In the genomic region with DNA sequence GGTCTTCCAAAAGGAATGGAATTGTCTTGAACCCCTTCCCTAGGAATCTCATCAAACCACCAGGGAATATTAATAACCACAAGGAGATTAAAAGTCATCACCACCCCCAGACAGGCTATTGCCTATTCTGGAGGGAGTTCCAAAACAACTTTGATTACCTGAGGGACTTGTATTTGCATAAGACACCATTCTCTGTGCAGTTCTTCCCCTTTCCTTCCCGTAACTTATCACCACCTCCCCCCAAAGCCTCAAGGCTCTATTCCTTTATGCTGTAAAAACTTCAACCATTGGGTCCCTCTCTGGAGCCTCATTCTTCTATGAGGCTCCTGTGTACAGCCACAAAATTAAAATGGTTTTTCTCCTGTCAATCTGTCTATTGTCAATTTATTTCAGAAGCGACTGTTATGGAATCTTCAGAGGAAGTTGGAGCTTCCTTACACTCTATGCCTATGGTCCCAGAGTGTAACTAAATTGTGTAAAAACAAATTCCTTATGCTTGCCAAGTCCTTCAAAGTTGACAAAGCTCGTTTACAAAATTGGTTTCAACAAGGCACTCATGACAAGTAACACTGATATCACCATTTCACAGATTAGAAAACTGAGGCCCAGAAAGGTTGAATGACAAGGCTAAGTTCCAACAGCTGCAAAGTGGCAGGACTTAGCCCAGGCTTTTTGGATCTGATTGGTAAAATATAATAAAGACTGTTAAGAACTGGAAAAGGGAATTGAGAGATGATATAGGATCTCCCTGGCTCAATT, we compare ENCODE assay signal across 1 cellular context.
TF ChIP-seq lines count a peak whose summit lies in the region.

No MANE protein-coding gene starts in this region.

TF ChIP-seq in K562, 482 proteins besides CTCF, POLR2A, EP300 and RAD21 (continued from another document):
- TF ChIP-seq, protein P1, sequence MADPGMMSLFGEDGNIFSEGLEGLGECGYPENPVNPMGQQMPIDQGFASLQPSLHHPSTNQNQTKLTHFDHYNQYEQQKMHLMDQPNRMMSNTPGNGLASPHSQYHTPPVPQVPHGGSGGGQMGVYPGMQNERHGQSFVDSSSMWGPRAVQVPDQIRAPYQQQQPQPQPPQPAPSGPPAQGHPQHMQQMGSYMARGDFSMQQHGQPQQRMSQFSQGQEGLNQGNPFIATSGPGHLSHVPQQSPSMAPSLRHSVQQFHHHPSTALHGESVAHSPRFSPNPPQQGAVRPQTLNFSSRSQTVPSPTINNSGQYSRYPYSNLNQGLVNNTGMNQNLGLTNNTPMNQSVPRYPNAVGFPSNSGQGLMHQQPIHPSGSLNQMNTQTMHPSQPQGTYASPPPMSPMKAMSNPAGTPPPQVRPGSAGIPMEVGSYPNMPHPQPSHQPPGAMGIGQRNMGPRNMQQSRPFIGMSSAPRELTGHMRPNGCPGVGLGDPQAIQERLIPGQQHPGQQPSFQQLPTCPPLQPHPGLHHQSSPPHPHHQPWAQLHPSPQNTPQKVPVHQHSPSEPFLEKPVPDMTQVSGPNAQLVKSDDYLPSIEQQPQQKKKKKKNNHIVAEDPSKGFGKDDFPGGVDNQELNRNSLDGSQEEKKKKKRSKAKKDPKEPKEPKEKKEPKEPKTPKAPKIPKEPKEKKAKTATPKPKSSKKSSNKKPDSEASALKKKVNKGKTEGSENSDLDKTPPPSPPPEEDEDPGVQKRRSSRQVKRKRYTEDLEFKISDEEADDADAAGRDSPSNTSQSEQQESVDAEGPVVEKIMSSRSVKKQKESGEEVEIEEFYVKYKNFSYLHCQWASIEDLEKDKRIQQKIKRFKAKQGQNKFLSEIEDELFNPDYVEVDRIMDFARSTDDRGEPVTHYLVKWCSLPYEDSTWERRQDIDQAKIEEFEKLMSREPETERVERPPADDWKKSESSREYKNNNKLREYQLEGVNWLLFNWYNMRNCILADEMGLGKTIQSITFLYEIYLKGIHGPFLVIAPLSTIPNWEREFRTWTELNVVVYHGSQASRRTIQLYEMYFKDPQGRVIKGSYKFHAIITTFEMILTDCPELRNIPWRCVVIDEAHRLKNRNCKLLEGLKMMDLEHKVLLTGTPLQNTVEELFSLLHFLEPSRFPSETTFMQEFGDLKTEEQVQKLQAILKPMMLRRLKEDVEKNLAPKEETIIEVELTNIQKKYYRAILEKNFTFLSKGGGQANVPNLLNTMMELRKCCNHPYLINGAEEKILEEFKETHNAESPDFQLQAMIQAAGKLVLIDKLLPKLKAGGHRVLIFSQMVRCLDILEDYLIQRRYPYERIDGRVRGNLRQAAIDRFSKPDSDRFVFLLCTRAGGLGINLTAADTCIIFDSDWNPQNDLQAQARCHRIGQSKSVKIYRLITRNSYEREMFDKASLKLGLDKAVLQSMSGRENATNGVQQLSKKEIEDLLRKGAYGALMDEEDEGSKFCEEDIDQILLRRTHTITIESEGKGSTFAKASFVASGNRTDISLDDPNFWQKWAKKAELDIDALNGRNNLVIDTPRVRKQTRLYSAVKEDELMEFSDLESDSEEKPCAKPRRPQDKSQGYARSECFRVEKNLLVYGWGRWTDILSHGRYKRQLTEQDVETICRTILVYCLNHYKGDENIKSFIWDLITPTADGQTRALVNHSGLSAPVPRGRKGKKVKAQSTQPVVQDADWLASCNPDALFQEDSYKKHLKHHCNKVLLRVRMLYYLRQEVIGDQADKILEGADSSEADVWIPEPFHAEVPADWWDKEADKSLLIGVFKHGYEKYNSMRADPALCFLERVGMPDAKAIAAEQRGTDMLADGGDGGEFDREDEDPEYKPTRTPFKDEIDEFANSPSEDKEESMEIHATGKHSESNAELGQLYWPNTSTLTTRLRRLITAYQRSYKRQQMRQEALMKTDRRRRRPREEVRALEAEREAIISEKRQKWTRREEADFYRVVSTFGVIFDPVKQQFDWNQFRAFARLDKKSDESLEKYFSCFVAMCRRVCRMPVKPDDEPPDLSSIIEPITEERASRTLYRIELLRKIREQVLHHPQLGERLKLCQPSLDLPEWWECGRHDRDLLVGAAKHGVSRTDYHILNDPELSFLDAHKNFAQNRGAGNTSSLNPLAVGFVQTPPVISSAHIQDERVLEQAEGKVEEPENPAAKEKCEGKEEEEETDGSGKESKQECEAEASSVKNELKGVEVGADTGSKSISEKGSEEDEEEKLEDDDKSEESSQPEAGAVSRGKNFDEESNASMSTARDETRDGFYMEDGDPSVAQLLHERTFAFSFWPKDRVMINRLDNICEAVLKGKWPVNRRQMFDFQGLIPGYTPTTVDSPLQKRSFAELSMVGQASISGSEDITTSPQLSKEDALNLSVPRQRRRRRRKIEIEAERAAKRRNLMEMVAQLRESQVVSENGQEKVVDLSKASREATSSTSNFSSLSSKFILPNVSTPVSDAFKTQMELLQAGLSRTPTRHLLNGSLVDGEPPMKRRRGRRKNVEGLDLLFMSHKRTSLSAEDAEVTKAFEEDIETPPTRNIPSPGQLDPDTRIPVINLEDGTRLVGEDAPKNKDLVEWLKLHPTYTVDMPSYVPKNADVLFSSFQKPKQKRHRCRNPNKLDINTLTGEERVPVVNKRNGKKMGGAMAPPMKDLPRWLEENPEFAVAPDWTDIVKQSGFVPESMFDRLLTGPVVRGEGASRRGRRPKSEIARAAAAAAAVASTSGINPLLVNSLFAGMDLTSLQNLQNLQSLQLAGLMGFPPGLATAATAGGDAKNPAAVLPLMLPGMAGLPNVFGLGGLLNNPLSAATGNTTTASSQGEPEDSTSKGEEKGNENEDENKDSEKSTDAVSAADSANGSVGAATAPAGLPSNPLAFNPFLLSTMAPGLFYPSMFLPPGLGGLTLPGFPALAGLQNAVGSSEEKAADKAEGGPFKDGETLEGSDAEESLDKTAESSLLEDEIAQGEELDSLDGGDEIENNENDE (IDR thresholded peaks at IDR 0.05; ENCODE audit: low read depth, low read length): no peak
- TF ChIP-seq, protein P2, sequence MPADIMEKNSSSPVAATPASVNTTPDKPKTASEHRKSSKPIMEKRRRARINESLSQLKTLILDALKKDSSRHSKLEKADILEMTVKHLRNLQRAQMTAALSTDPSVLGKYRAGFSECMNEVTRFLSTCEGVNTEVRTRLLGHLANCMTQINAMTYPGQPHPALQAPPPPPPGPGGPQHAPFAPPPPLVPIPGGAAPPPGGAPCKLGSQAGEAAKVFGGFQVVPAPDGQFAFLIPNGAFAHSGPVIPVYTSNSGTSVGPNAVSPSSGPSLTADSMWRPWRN (IDR thresholded peaks at IDR 0.05; ENCODE audit: low read depth): 0 out of 2 replicates have a peak, but pooled peaks have one; percentile 23
- TF ChIP-seq ZNF174 (CRISPR knock-in tag; IDR thresholded peaks at IDR 0.05) (no peak), ADNP (tag; IDR thresholded peaks at IDR 0.05) (peak; percentile 87), KLF1 (tag; IDR thresholded peaks at IDR 0.05) (no peak), NFIC (IDR thresholded peaks at IDR 0.05) (peak; percentile 77), CBX3 (IDR thresholded peaks at IDR 0.05; ENCODE audit: borderline replicate concordance in 1 of 2, low read length in 2 of 2) (peak in 1 of 2 experiments; percentile 43; a peak in 1 of 3 replicates), KDM1A (IDR thresholded peaks at IDR 0.05) (peak; percentile 75 to 89), RBM25 (IDR thresholded peaks at IDR 0.05; ENCODE audit: low read depth, low read length, severe bottlenecking) (peak; percentile 99), SMARCA5 (IDR thresholded peaks at IDR 0.05) (peak; percentile 69; the same call in 1 of the 2 replicates), BCOR (IDR thresholded peaks at IDR 0.05) (peak; percentile 98), ESRRA (IDR thresholded peaks at IDR 0.05; ENCODE audit: borderline replicate concordance, low read depth) (peak; percentile 88), TEAD2 (tag; IDR thresholded peaks at IDR 0.05) (0 out of 2 replicates have a peak, but pooled peaks have one; percentile 2), RCOR1 (IDR thresholded peaks at IDR 0.05; ENCODE audit: borderline replicate concordance in 1 of 2, low read depth in 2 of 2, low read length in 2 of 2) (peak in 1 of 2 experiments; percentile 73; a peak in 2 of 4 replicates), HDAC2 (IDR thresholded peaks at IDR 0.05) (peak; percentile 87), CHD4 (IDR thresholded peaks at IDR 0.05; ENCODE audit: insufficient read depth, insufficient replicate concordance, low read depth, low read length, poor library complexity, severe bottlenecking) (peak; percentile 92)
- TF ChIP-seq, protein P3, sequence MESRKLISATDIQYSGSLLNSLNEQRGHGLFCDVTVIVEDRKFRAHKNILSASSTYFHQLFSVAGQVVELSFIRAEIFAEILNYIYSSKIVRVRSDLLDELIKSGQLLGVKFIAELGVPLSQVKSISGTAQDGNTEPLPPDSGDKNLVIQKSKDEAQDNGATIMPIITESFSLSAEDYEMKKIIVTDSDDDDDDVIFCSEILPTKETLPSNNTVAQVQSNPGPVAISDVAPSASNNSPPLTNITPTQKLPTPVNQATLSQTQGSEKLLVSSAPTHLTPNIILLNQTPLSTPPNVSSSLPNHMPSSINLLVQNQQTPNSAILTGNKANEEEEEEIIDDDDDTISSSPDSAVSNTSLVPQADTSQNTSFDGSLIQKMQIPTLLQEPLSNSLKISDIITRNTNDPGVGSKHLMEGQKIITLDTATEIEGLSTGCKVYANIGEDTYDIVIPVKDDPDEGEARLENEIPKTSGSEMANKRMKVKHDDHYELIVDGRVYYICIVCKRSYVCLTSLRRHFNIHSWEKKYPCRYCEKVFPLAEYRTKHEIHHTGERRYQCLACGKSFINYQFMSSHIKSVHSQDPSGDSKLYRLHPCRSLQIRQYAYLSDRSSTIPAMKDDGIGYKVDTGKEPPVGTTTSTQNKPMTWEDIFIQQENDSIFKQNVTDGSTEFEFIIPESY (CRISPR knock-in tag; IDR thresholded peaks at IDR 0.05): no peak
- TF ChIP-seq, protein P4, sequence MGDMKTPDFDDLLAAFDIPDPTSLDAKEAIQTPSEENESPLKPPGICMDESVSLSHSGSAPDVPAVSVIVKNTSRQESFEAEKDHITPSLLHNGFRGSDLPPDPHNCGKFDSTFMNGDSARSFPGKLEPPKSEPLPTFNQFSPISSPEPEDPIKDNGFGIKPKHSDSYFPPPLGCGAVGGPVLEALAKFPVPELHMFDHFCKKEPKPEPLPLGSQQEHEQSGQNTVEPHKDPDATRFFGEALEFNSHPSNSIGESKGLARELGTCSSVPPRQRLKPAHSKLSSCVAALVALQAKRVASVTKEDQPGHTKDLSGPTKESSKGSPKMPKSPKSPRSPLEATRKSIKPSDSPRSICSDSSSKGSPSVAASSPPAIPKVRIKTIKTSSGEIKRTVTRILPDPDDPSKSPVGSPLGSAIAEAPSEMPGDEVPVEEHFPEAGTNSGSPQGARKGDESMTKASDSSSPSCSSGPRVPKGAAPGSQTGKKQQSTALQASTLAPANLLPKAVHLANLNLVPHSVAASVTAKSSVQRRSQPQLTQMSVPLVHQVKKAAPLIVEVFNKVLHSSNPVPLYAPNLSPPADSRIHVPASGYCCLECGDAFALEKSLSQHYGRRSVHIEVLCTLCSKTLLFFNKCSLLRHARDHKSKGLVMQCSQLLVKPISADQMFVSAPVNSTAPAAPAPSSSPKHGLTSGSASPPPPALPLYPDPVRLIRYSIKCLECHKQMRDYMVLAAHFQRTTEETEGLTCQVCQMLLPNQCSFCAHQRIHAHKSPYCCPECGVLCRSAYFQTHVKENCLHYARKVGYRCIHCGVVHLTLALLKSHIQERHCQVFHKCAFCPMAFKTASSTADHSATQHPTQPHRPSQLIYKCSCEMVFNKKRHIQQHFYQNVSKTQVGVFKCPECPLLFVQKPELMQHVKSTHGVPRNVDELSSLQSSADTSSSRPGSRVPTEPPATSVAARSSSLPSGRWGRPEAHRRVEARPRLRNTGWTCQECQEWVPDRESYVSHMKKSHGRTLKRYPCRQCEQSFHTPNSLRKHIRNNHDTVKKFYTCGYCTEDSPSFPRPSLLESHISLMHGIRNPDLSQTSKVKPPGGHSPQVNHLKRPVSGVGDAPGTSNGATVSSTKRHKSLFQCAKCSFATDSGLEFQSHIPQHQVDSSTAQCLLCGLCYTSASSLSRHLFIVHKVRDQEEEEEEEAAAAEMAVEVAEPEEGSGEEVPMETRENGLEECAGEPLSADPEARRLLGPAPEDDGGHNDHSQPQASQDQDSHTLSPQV (IDR thresholded peaks at IDR 0.05): peak; percentile 55; the same call in 1 of the 2 replicates
TF ChIP-seq in K562: peak in this region for 15.
